Comparison of ENCODE assay signal across 1 cellular context in genomic region chr6:110285306-110286060, GRCh38.
TF ChIP-seq lines count a peak whose summit lies in the region.

No MANE protein-coding gene starts in this region.

TF ChIP-seq in H1, 55 proteins besides CTCF, POLR2A, EP300 and RAD21 (continued from another document):
- TF ChIP-seq TBP (IDR thresholded peaks at IDR 0.05; ENCODE audit: low read depth, low read length) (no peak), KDM5A (IDR thresholded peaks at IDR 0.05; ENCODE audit: low read length) (no peak), SIN3A (conservative IDR thresholded peaks at IDR 0.05 in 1 of 2, IDR thresholded peaks at IDR 0.05 in 1 of 2; ENCODE audit: low read depth in 1 of 2, low read length in 2 of 2) (no peak), SP4 (IDR thresholded peaks at IDR 0.05; ENCODE audit: low read length) (no peak), TCF12 (IDR thresholded peaks at IDR 0.05; ENCODE audit: low read depth, low read length) (no peak), CHD7 (IDR thresholded peaks at IDR 0.05; ENCODE audit: insufficient replicate concordance, low read length) (no peak), ATF3 (IDR thresholded peaks at IDR 0.05; ENCODE audit: insufficient read depth, low read depth, low read length) (no peak), NANOG (IDR thresholded peaks at IDR 0.05; ENCODE audit: insufficient read depth, low read depth, low read length, poor library complexity, severe bottlenecking) (no peak), YY1 (IDR thresholded peaks at IDR 0.05; ENCODE audit: low read depth, low read length) (no peak), CREB1 (IDR thresholded peaks at IDR 0.05) (no peak), RFX5 (IDR thresholded peaks at IDR 0.05; ENCODE audit: borderline replicate concordance, low read depth, low read length) (no peak)
- TF ChIP-seq, protein P1, sequence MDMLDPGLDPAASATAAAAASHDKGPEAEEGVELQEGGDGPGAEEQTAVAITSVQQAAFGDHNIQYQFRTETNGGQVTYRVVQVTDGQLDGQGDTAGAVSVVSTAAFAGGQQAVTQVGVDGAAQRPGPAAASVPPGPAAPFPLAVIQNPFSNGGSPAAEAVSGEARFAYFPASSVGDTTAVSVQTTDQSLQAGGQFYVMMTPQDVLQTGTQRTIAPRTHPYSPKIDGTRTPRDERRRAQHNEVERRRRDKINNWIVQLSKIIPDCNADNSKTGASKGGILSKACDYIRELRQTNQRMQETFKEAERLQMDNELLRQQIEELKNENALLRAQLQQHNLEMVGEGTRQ (IDR thresholded peaks at IDR 0.05; ENCODE audit: low read length) = no peak
TF ChIP-seq in H1: peak in this region for 0.
